ENCODE assay signal across 9 cellular contexts in the genomic region with DNA sequence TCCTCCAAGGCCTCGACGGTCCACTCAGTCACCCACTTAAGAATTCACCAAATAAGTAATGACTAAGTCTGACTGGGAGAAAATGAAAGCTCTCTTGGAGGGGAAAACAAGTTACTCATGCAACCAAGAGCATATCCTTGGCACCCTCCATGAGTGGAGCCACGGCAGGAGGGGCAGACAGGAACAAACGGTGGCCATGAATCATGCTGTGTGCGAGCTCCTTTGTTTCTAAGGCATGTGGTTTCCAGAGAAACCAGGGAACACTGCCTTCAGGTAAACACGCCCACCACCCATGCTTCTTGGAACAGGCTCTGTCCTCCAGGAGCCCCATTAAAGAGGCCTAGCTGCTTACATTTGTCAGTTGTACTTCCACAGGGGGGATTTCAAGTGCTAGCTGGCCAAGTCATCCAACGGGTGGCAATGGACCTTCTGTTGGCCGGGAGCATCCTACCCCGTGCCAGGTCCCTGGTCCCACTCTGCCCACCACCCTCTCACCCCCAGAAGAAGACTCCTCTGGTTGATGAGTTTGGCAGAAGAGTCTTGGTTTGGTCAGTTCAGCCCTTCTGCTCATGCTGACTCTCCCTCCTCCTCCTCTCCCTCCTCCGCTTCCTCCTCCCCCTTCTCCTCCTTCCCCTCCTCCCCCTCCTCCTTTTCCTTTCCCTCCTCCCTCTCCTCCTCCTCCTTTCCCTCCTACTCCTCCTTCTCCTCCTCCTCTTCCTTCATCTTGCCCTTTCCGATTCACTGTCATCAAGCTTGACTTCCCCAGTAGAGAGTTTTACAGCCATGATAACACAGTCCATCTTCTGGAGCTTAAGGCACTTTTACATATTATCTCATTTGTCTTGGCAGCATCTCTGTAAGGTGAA.
DNase-seq lines count a peak whose midpoint lies in the region; ATAC-seq, FAIRE-seq and TF ChIP-seq lines count a peak whose summit lies in the region.
"Had no signal": no experiment of that assay in that cellular context is flagged by ENCODE, and none has a peak within 500 bp of the region (broad histone marks: within the 10 kb centered on the region; RNA-seq: fewer than 3 reads in every experiment).

No MANE protein-coding gene starts in this region.

- H3K4ac ChIP-seq in H1 (replicated peaks; ENCODE audit: insufficient read length, low read depth, low read length) (no peak overlapping the region), trophoblast cell (ENCODE audit: low read depth, low read length) (no peak overlapping the region)

- H3K56ac ChIP-seq in H1 (replicated peaks; ENCODE audit: insufficient read length, low read depth, low read length), result no peak overlapping the region

- no peak for FAIRE-seq in H1 (lab: Jason Lieb, UNC)

- H4K91ac ChIP-seq in H1 (replicated peaks; ENCODE audit: insufficient read length, low read length) (no peak overlapping the region), trophoblast cell (ENCODE audit: low read depth, low read length) (no peak overlapping the region)

- H3K9me3 ChIP-seq in MG63 (peaks cover 4% of the 10 kb centered on the region; the same call in 1 of the 2 replicates), H1 (ENCODE audit: insufficient read depth in 2 of 2, low read depth in 1 of 2, low read length in 1 of 2) (no peaks in the 10 kb centered on the region), trophoblast cell (ENCODE audit: insufficient read depth, low read depth, low read length) (peaks cover 1% of the 10 kb centered on the region), left ventricle myocardium inferior (replicated peaks) (no peaks in the 10 kb centered on the region)
- H3K9me3 ChIP-seq: gastroesophageal sphincter had no signal

- DNase-seq in EL (peak; percentile 87), MG63 (peak; percentile 93), H1 (ENCODE audit: low read depth in 1 of 2, low spot score in 2 of 2) (no peak), trophoblast cell (no peak), pons (ENCODE audit: low spot score) (no peak), left ventricle myocardium inferior (no peak)

- H3K79me2 ChIP-seq in H1 (ENCODE audit: control insufficient read depth in 1 of 2, insufficient read depth in 2 of 2, low read length in 2 of 2), result no peaks in the 10 kb centered on the region
- H3K79me2 ChIP-seq in trophoblast cell (ENCODE audit: control insufficient read depth, insufficient read depth, low read length, poor library complexity), result no peaks in the 10 kb centered on the region

- CTCF ChIA-PET in H1 (lab: Charles Lee; ENCODE audit: partially characterized antibody), result interaction anchor here (0.7 to 2.5 kb wide), 11 partner anchors 9 to 326 kb away, joined by 3 to 11 read pairs (median 4); no protein-coding TSS in a partner anchor

- H3K27ac ChIP-seq in H1 (ENCODE audit: low read depth, low read length) (no peak overlapping the region), trophoblast cell (ENCODE audit: low read depth, low read length) (no peak overlapping the region), left ventricle myocardium inferior (replicated peaks) (no peak overlapping the region)
- H3K27ac ChIP-seq: gastroesophageal sphincter had no signal

- no peak overlapping the region; a peak in 1 of 4 replicates for H3K4me2 ChIP-seq in H1 (ENCODE audit: insufficient read depth in 1 of 2, low read depth in 2 of 2, low read length in 2 of 2)
- H3K4me2 ChIP-seq in trophoblast cell (ENCODE audit: low read length), result no peak overlapping the region

- WGBS in H1 (ENCODE audit: extremely low coverage in 1 of 2, insufficient coverage in 1 of 2, insufficient read length in 1 of 2, insufficient replicate concordance in 2 of 2, low coverage in 1 of 2, low lambda C conversion rate in 2 of 2, missing lambda C conversion rate in 1 of 2), 2 experiments, result 88% methylated on average over 10 of the region's 11 CpGs; no CpG with 5 or more reads in 1 of the 2 experiments
- no CpG with 5 or more reads among the region's 11 CpGs for WGBS in trophoblast cell (ENCODE audit: extremely low coverage, insufficient coverage, insufficient read length)

- no peak for TF ChIP-seq POLR2A in H1 (IDR thresholded peaks at IDR 0.05; ENCODE audit: control extremely low read depth in 1 of 2, low read depth in 2 of 2, low read length in 2 of 2)

- no peak for TF ChIP-seq CTCF in H1 (IDR thresholded peaks at IDR 0.05; ENCODE audit: control extremely low read depth in 1 of 3, insufficient read depth in 1 of 3, low read depth in 1 of 3, low read length in 3 of 3)
- TF ChIP-seq CTCF in left ventricle myocardium inferior (IDR thresholded peaks at IDR 0.05; ENCODE audit: borderline replicate concordance), result no peak

- no peak overlapping the region for H2BK120ac ChIP-seq in H1 (replicated peaks; ENCODE audit: low read depth, low read length)
- no peak overlapping the region for H2BK120ac ChIP-seq in trophoblast cell (ENCODE audit: insufficient read depth, low read length, poor library complexity)

- H2BK20ac ChIP-seq in H1 (ENCODE audit: low read length), result 0 out of 2 replicates have a peak overlapping the region, but pooled peaks have one; percentile 61

- no peak overlapping the region for H2BK5ac ChIP-seq in H1 (ENCODE audit: low read depth, low read length)
- H2BK5ac ChIP-seq in trophoblast cell (ENCODE audit: low read depth, low read length, poor library complexity), result no peak overlapping the region

- no peaks in the 10 kb centered on the region for H4K20me1 ChIP-seq in H1 (replicated peaks in 1 of 2; ENCODE audit: control insufficient read depth in 1 of 2, insufficient read depth in 2 of 2, low read length in 2 of 2)

- H3K79me1 ChIP-seq in H1 (ENCODE audit: low read depth, low read length), result no peaks in the 10 kb centered on the region
- H3K79me1 ChIP-seq in trophoblast cell (ENCODE audit: low read length), result no peaks in the 10 kb centered on the region

- H3K36me3 ChIP-seq in MG63, result no peaks in the 10 kb centered on the region
- no peaks in the 10 kb centered on the region for H3K36me3 ChIP-seq in H1 (ENCODE audit: control insufficient read depth in 2 of 4, insufficient read depth in 4 of 4, low read length in 3 of 4)
- no peaks in the 10 kb centered on the region for H3K36me3 ChIP-seq in trophoblast cell (ENCODE audit: control insufficient read depth in 1 of 2, insufficient read depth in 2 of 2, low read length in 2 of 2)
- no peaks in the 10 kb centered on the region for H3K36me3 ChIP-seq in left ventricle myocardium inferior
- H3K36me3 ChIP-seq: gastroesophageal sphincter had no signal

- H3K4me1 ChIP-seq in H1 (replicated peaks in 1 of 4; ENCODE audit: control insufficient read depth in 3 of 4, insufficient read depth in 4 of 4, low read length in 3 of 4), result peaks cover 0 to 2% (median 0%) of the 10 kb centered on the region in 4 experiments; a peak in 2 of 7 replicates
- H3K4me1 ChIP-seq in trophoblast cell (ENCODE audit: control insufficient read depth in 1 of 2, insufficient read depth in 2 of 2, low read length in 2 of 2), result peaks cover 7 to 12% of the 10 kb centered on the region in 2 experiments
- H3K4me1 ChIP-seq in left ventricle myocardium inferior, result no peaks in the 10 kb centered on the region

- H3K18ac ChIP-seq in H1 (ENCODE audit: extremely low read depth, low read length) (no peak overlapping the region), trophoblast cell (ENCODE audit: low read length) (no peak overlapping the region)

- H4K8ac ChIP-seq in H1 (ENCODE audit: extremely low read depth, insufficient read depth, low read length) (no peak overlapping the region), trophoblast cell (ENCODE audit: low read depth, low read length) (no peak overlapping the region)

- no peak for TF ChIP-seq EP300 in H1 (IDR thresholded peaks at IDR 0.05; ENCODE audit: borderline replicate concordance in 1 of 2, low read depth in 2 of 2, low read length in 2 of 2)

- peaks cover 2% of the 10 kb centered on the region; the same call in 1 of the 2 replicates for H3K23me2 ChIP-seq in H1 (ENCODE audit: low read depth, low read length)

- H3K14ac ChIP-seq in H1 (ENCODE audit: insufficient read length), result no peak overlapping the region
- no peak overlapping the region for H3K14ac ChIP-seq in trophoblast cell (ENCODE audit: low read length)

- H3K27me3 ChIP-seq in MG63 (no peaks in the 10 kb centered on the region), H1 (replicated peaks in 1 of 4; ENCODE audit: control insufficient read depth in 3 of 4, extremely low read depth in 1 of 4, insufficient read depth in 3 of 4, low read length in 3 of 4) (no peaks in the 10 kb centered on the region), trophoblast cell (ENCODE audit: insufficient read depth, low read length) (no peaks in the 10 kb centered on the region), left ventricle myocardium inferior (ENCODE audit: low read depth) (no peaks in the 10 kb centered on the region)
- H3K27me3 ChIP-seq: gastroesophageal sphincter had no signal

- H4K5ac ChIP-seq in H1 (ENCODE audit: insufficient read length, low read depth, low read length), result no peak overlapping the region

- ATAC-seq in GM21737 (IDR thresholded peaks at IDR 0.05; ENCODE audit: unreplicated experiment), result no peak
- ATAC-seq in GM21717 (IDR thresholded peaks at IDR 0.05; ENCODE audit: unreplicated experiment), result no peak
- ATAC-seq: gastroesophageal sphincter had no signal

- H3K4me3 ChIP-seq in MG63 (no peak overlapping the region), H1 (ENCODE audit: extremely low read depth in 1 of 4, insufficient read depth in 2 of 4, low read depth in 3 of 4, low read length in 4 of 4) (no peak overlapping the region), trophoblast cell (ENCODE audit: low read depth, low read length) (no peak overlapping the region), left ventricle myocardium inferior (no peak overlapping the region)
- H3K4me3 ChIP-seq: gastroesophageal sphincter had no signal

- H2AFZ ChIP-seq in H1 (ENCODE audit: low read length), result no peak overlapping the region; the same call in 1 of the 2 replicates
- H2AFZ ChIP-seq in trophoblast cell (ENCODE audit: insufficient read depth, low read length, poor library complexity), result no peak overlapping the region

- intact Hi-C loops in left ventricle myocardium inferior (cut with micrococcal nuclease), result no loop called here

- H3K23ac ChIP-seq in H1 (ENCODE audit: insufficient read length) (no peak overlapping the region), trophoblast cell (ENCODE audit: low read length) (no peak overlapping the region)

- H4K12ac ChIP-seq in trophoblast cell (ENCODE audit: low read depth, low read length), result peak overlapping the region; percentile 43

- TF ChIP-seq RAD21 in H1 (IDR thresholded peaks at IDR 0.05 in 1 of 2, conservative IDR thresholded peaks at IDR 0.05 in 1 of 2; ENCODE audit: low read depth in 2 of 2, low read length in 2 of 2), result no peak

- H2BK12ac ChIP-seq in H1 (ENCODE audit: low read depth, low read length), result no peak overlapping the region
- H2BK12ac ChIP-seq in trophoblast cell (ENCODE audit: low read length), result no peak overlapping the region

- no peak overlapping the region for H2BK15ac ChIP-seq in H1 (ENCODE audit: low read length)

- H2AK5ac ChIP-seq in H1 (ENCODE audit: low read depth, low read length) (no peak overlapping the region), trophoblast cell (ENCODE audit: low read length) (no peak overlapping the region)

- H3K9ac ChIP-seq in H1 (replicated peaks in 1 of 4; ENCODE audit: extremely low read depth in 1 of 4, low read depth in 3 of 4, low read length in 3 of 4) (no peak overlapping the region), trophoblast cell (ENCODE audit: low read length) (no peak overlapping the region)

- POLR2A ChIA-PET in H1 (lab: Charles Lee; ENCODE audit: partially characterized antibody), result interaction anchor here (0.6 kb wide), 1 partner anchor 10 kb away, joined by 3 read pairs; no protein-coding TSS in a partner anchor

Comparison
In these comparisons a context has a peak if more than half of its experiments do, and no peak if none do; other contexts are left out.
1. DNase-seq: peak in EL (single experiment) and MG63 (single experiment); none in H1 (0 of 2), trophoblast cell (0 of 2), pons (single experiment) and left ventricle myocardium inferior (single experiment).